In genomic region chr20:2524435-2525272, GRCh38 we compare ENCODE assay signal across 8 cellular contexts. TPM values are rescaled to one million over a fixed set of nuclear protein-coding genes. Genes with fewer than 3 reads are reported as not detected.
A peak's percentile ranks its signal among the peaks of the same experiment; 100 is the strongest.
DNase-seq lines count a peak whose midpoint lies in the region; ATAC-seq and TF ChIP-seq lines count a peak whose summit lies in the region.

No MANE protein-coding gene starts in this region.

- H3K36me3 ChIP-seq in GM23338 (ENCODE audit: insufficient read depth): no peaks in the 10 kb centered on the region
- H3K36me3 ChIP-seq in upper lobe of left lung: no peaks in the 10 kb centered on the region

- no peaks in the 10 kb centered on the region; the same call in 1 of the 2 replicates for H4K20me1 ChIP-seq in GM23338 (replicated peaks; ENCODE audit: insufficient read depth)

- H3K9me2 ChIP-seq in GM23338 (ENCODE audit: insufficient read depth): no peaks in the 10 kb centered on the region

- intact Hi-C loops in left cardiac atrium (cut with DNase I): loop anchor here in 1 of 2 donors (10.0 kb wide), 1 partner anchor 120 kb away; no protein-coding TSS in a partner anchor
- intact Hi-C loops in posterior vena cava (cut with DNase I): loop anchor here (5.0 to 10.0 kb wide), 2 partner anchors 123 to 130 kb away; partner anchors contain the start of gene NOP56 (in 1 of the 2)

- peak; percentile 25 for DNase-seq in DMS79 treated with DMSO at 0.1 percent for 48 hours (lab: John Stamatoyannopoulos, UW)
- DNase-seq in GM23338 (ENCODE audit: low spot score): peak; percentile 89
- DNase-seq in NCI-H1048 (lab: John Stamatoyannopoulos, UW): peak; percentile 6
- peak; percentile 83 for DNase-seq in T follicular helper cell (ENCODE audit: low read depth)
- DNase-seq in left cardiac atrium: peak; percentile 88
- DNase-seq in posterior vena cava (ENCODE audit: low spot score): peak; percentile 97
- peak; percentile 92 to 97 for DNase-seq in upper lobe of left lung

- no peaks in the 10 kb centered on the region for H3K36me3 Mint-ChIP-seq in GM23338 (ENCODE audit: low read depth)

- peak in 3 of 4 donors; percentile 45 to 69 (median 58) for TF ChIP-seq POLR2A in upper lobe of left lung (IDR thresholded peaks at IDR 0.05)

- peaks cover 3% of the 10 kb centered on the region; the same call in 2 of the 3 replicates for H3K4me1 Mint-ChIP-seq in GM23338

- TF ChIP-seq CTCF in GM23338 (conservative IDR thresholded peaks at IDR 0.05; ENCODE audit: low read depth in 2 of 2): peak; percentile 87
- TF ChIP-seq CTCF in upper lobe of left lung (IDR thresholded peaks at IDR 0.05): peak; percentile 95 to 98 (median 95)

- peak; percentile 82 for ATAC-seq in GM23338
- ATAC-seq in left cardiac atrium: peak; percentile 81 to 84
- ATAC-seq in upper lobe of left lung (ENCODE audit: low FRiP score in 2 of 2): peak; percentile 85 to 91

- no peaks in the 10 kb centered on the region for H3K4me1 ChIP-seq in GM23338 (ENCODE audit: insufficient read depth)
- peaks cover 3 to 20% (median 8%) of the 10 kb centered on the region in 4 donors for H3K4me1 ChIP-seq in upper lobe of left lung

- no peaks in the 10 kb centered on the region for H3F3A ChIP-seq in GM23338 (replicated peaks; ENCODE audit: low read depth)

- H3K79me2 ChIP-seq in GM23338 (replicated peaks; ENCODE audit: insufficient read depth): no peaks in the 10 kb centered on the region

- TF ChIP-seq EP300 in upper lobe of left lung (IDR thresholded peaks at IDR 0.05): no peak

- WGBS in adipose tissue, 3 donors: 0% methylated on average over 68 of the region's 68 CpGs
- WGBS in upper lobe of left lung, 2 donors: 0 to 1% methylated on average over 20 to 54 of the region's 68 CpGs

- H3K4me3 Mint-ChIP-seq in GM23338: peak overlapping the region; percentile 87

- H3K4me3 ChIP-seq in GM23338 (peak overlapping the region; percentile 86), upper lobe of left lung (peak overlapping the region; percentile 65 to 91 (median 80))

- peak overlapping the region; percentile 99 for H2AFZ ChIP-seq in GM23338

- no peaks in the 10 kb centered on the region for H3K9me3 Mint-ChIP-seq in GM23338

- H3K27ac Mint-ChIP-seq in GM23338: no peak overlapping the region

- H3K27me3 ChIP-seq in GM23338 (ENCODE audit: insufficient read depth) (peaks cover 95% of the 10 kb centered on the region), upper lobe of left lung (no peaks in the 10 kb centered on the region)

- no peak overlapping the region for H3K27ac ChIP-seq in GM23338 (ENCODE audit: low read depth)
- peak overlapping the region; percentile 79 for H3K27ac ChIP-seq in adipose tissue (ENCODE audit: low read depth, low read length)
- peak overlapping the region; percentile 91 to 98 (median 95) for H3K27ac ChIP-seq in upper lobe of left lung

- no peaks in the 10 kb centered on the region for H3K9me3 ChIP-seq in upper lobe of left lung

- H3K4me2 ChIP-seq in GM23338: peak overlapping the region; percentile 97

- peaks cover 55% of the 10 kb centered on the region for H3K27me3 Mint-ChIP-seq in GM23338 (ENCODE audit: insufficient read depth, low read depth, poor library complexity)

TF ChIP-seq in GM23338, 12 proteins besides CTCF, POLR2A, EP300 and RAD21:
- TF ChIP-seq JUNB (IDR thresholded peaks at IDR 0.05; ENCODE audit: unreplicated experiment) (no peak), POLR2AphosphoS5 (IDR thresholded peaks at IDR 0.05; ENCODE audit: low read depth) (peak; percentile 35; the same call in 1 of the 2 replicates)

RNA-seq across cellular contexts. Expression of gene TMC2, which starts 11.7 kb away (rescaled TPM):
- total RNA-seq in GM23338 (2014; rRNA removed; shearing (Covaris generic)): 0.12 TPM in 1 of 2 replicates, not detected in the other
- polyA plus RNA-seq in GM23338 (2016; fragmentation: Nextera tagmentation; extraction: Ambion mirVana) (not detected in 2 replicates), adipose tissue (under 1 TPM; 0.06 to 0.46 (median 0.45) TPM)
- total RNA-seq in left cardiac atrium (under 1 TPM in 1 of 2 donors, not detected in 1; 0.06 TPM), posterior vena cava (under 1 TPM; 0.14 to 0.56 TPM), upper lobe of left lung (under 1 TPM in 4 of 6 donors, not detected in 2; 0.22 to 0.57 (median 0.41) TPM)

RNA-seq across cellular contexts. Expression of gene ZNF343, which starts 15.9 kb away (rescaled TPM):
- total RNA-seq in GM23338 (2014; rRNA removed; shearing (Covaris generic)): 1.6 and 6.4 TPM in 2 replicates
- polyA plus RNA-seq in GM23338 (2016; fragmentation: Nextera tagmentation; extraction: Ambion mirVana) (1.1 and 2.4 TPM in 2 replicates), adipose tissue (1 to 10 TPM; 3.7 to 6.8 (median 3.8) TPM)
- total RNA-seq in left cardiac atrium (1 to 10 TPM; 6.5 to 7.0 TPM), posterior vena cava (10 to 100 TPM in 1 of 2 donors, 1 to 10 TPM in 1; 9.5 to 10.0 TPM), upper lobe of left lung (10 to 100 TPM in 1 of 6 donors, 1 to 10 TPM in 5; 8.4 to 13.3 (median 8.9) TPM)

RNA-seq across cellular contexts. Expression of gene SNRPB, which starts 54.1 kb away (rescaled TPM):
- total RNA-seq in GM23338 (2014; rRNA removed; shearing (Covaris generic)): 744 and 784 TPM in 2 replicates
- polyA plus RNA-seq in GM23338 (2016; fragmentation: Nextera tagmentation; extraction: Ambion mirVana) (785 and 805 TPM in 2 replicates), adipose tissue (100 to 1,000 TPM in 2 of 3 donors, 10 to 100 TPM in 1; 63.3 to 216 (median 151) TPM)
- total RNA-seq in left cardiac atrium (10 to 100 TPM; 49.5 to 79.4 TPM), posterior vena cava (100 to 1,000 TPM in 1 of 2 donors, 10 to 100 TPM in 1; 68.4 to 111 TPM), upper lobe of left lung (100 to 1,000 TPM in 5 of 6 donors, 10 to 100 TPM in 1; 54.5 to 216 (median 123) TPM)

Comparison
In these comparisons a context has a peak if more than half of its experiments do, and no peak if none do; other contexts are left out.
1. DNase-seq: peak in every context shown above with its lines; median percentile 97 in posterior vena cava; 94 in upper lobe of left lung; 89 in GM23338; 88 in left cardiac atrium; 83 in T follicular helper cell; 25 in DMS79 treated with DMSO at 0.1 percent for 48 hours; 6 in NCI-H1048.